ENCODE assay signal across 8 cellular contexts in the genomic region with DNA sequence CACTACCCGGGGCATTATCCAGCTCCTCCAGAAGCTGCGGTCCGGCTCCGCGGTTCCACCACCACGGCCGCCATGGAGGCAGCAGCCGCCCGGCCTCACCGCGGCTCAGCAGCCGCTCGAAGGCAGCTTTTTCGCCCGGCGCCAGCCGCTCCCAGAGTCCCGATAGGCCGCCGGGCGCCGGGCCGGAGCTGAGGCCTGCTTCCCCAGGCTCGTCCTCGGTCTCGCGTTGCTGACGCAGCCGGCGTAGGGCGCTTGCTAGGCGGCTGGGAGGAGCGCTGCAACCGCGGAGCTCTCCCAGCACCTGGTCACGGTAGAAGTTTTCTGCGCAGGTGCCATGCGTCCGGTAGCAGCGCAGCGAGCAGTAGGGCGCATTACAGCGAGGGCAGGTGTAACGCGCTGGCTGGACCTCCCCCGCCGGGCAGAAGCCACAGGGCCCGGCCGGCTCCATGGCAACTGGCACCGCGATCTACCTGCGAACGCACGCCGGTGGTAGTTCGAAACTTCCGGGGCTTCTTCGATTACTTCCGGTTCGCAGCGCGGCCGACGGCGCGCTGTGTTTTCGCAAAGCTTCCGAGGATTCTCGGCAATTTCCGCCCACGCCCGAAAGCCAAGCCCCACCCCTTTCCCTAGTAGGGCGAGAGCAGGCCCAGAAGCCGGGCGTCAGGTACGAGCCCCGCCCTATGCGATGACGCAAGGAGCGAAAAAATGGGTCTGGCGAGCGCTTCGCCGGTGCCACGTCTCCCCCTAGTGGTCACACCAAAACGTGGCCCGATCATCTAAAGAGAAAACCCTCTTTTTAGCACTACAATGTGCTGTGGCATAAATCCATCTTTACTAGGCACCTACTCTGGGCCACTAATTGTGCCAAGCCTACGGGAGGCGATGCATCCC. TPM values are rescaled to one million over a fixed set of nuclear protein-coding genes. Genes with fewer than 3 reads are reported as not detected.
DNase-seq lines count a peak whose midpoint lies in the region; ATAC-seq and TF ChIP-seq lines count a peak whose summit lies in the region.

ZNHIT2 (minus strand) TSS at position 496 of the 891 bp plus-strand sequence; CDS start at position 448, 48 bp downstream.

- H3K27me3 ChIP-seq in left lung = peaks cover 0 to 13% of the 10 kb centered on the region in 2 donors

- H3K4me3 Mint-ChIP-seq in dendritic cell treated with granulocyte-macrophage colony-stimulating factor and Interleukin-4, amounts not matched to agents 40 ng/mL and 50 ng/mL, for 4 days = peak within 1 kb of the TSS; percentile 84

- H3K4me1 ChIP-seq in left lung = peaks cover 24 to 63% of the 10 kb centered on the region in 2 donors

- ATAC-seq in GM19372 (IDR thresholded peaks at IDR 0.05; ENCODE audit: low read depth, unreplicated experiment) (peak; percentile 61), HG03565 (IDR thresholded peaks at IDR 0.05; ENCODE audit: unreplicated experiment) (peak; percentile 48), left lung (peak; percentile 85)

- intact Hi-C loops in dendritic cell treated with granulocyte-macrophage colony-stimulating factor and Interleukin-4, amounts not matched to agents 40 ng/mL and 50 ng/mL, for 4 days (cut with micrococcal nuclease) = loop anchor here (1.0 to 10.0 kb wide), 5 partner anchors 21 to 270 kb away; partner anchors contain the start of genes ARL2, ATG2A and VPS51
- intact Hi-C loops in left lung (cut with DNase I) = no loop called here

- H3K27ac Mint-ChIP-seq in dendritic cell treated with granulocyte-macrophage colony-stimulating factor and Interleukin-4, amounts not matched to agents 40 ng/mL and 50 ng/mL, for 4 days = peak within 1 kb of the TSS; percentile 99

- peak; percentile 83 to 94 for TF ChIP-seq CTCF in left lung (IDR thresholded peaks at IDR 0.05)

- peaks cover 60% of the 10 kb centered on the region for H3K4me1 Mint-ChIP-seq in dendritic cell treated with granulocyte-macrophage colony-stimulating factor and Interleukin-4, amounts not matched to agents 40 ng/mL and 50 ng/mL, for 4 days (ENCODE audit: low read depth)

- peaks cover 21% of the 10 kb centered on the region for H3K27me3 Mint-ChIP-seq in dendritic cell treated with granulocyte-macrophage colony-stimulating factor and Interleukin-4, amounts not matched to agents 40 ng/mL and 50 ng/mL, for 4 days

- peak within 1 kb of the TSS; percentile 81 to 93 for H3K27ac ChIP-seq in left lung

- peaks cover 0 to 45% of the 10 kb centered on the region in 2 donors for H3K36me3 ChIP-seq in left lung

- H3K36me3 Mint-ChIP-seq in dendritic cell treated with granulocyte-macrophage colony-stimulating factor and Interleukin-4, amounts not matched to agents 40 ng/mL and 50 ng/mL, for 4 days (ENCODE audit: low read depth) = peaks cover 64% of the 10 kb centered on the region

- no peaks in the 10 kb centered on the region for H3K9me3 Mint-ChIP-seq in dendritic cell treated with granulocyte-macrophage colony-stimulating factor and Interleukin-4, amounts not matched to agents 40 ng/mL and 50 ng/mL, for 4 days

- DNase-seq in CD1c-positive myeloid dendritic cell (ENCODE audit: extremely low spot score) (peak; percentile 100), NCI-H748 treated with DMSO at 0.1 percent for 48 hours (lab: John Stamatoyannopoulos, UW) (peak; percentile 93), left lung (peak; percentile 99 to 100)
- DNase-seq in activated CD4-positive, alpha-beta T cell treated with anti-CD3 and anti-CD28 coated beads, Interleukin-2, amount 50 U/mL, for 4 hours = peak; percentile 100
- peak; percentile 100 for DNase-seq in stimulated activated CD4-positive, alpha-beta T cell treated with anti-CD3 and anti-CD28 coated beads, Interleukin-4, amount 100 ng/mL, for 1 hour

- no peaks in the 10 kb centered on the region for H3K9me3 ChIP-seq in left lung

- H3K4me3 ChIP-seq in left lung = peak within 1 kb of the TSS; percentile 90 to 92

RNA-seq across cellular contexts. Expression of gene ZNHIT2, which starts in this region (rescaled TPM):
- 10 to 100 TPM in 1 of 2 donors, 1 to 10 TPM in 1; 8.0 to 10.6 TPM for total RNA-seq in left lung

Comparison
In these comparisons a context has a peak if more than half of its experiments do, and no peak if none do; other contexts are left out.
1. Peak in every context shown above with its lines: DNase-seq, ATAC-seq, H3K4me3 ChIP-seq and H3K27ac ChIP-seq.